Comparison of ENCODE assay signal across 1 cellular context in genomic region chr7:146131701-146132100, GRCh38.
TF ChIP-seq lines count a peak whose summit lies in the region.

No MANE protein-coding gene starts in this region.

TF ChIP-seq in WTC11, 78 proteins besides CTCF, POLR2A, EP300 and RAD21 (continued from another document):
- TF ChIP-seq, protein P1, sequence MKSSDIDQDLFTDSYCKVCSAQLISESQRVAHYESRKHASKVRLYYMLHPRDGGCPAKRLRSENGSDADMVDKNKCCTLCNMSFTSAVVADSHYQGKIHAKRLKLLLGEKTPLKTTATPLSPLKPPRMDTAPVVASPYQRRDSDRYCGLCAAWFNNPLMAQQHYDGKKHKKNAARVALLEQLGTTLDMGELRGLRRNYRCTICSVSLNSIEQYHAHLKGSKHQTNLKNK (CRISPR knock-in tag; IDR thresholded peaks at IDR 0.05): no peak
- TF ChIP-seq ATF1 (CRISPR knock-in tag; IDR thresholded peaks at IDR 0.05) (no peak), CREM (CRISPR knock-in tag; IDR thresholded peaks at IDR 0.05) (no peak), ZNF219 (CRISPR knock-in tag; IDR thresholded peaks at IDR 0.05; ENCODE audit: borderline replicate concordance) (no peak), FOXP1 (CRISPR knock-in tag; IDR thresholded peaks at IDR 0.05; ENCODE audit: borderline replicate concordance) (no peak), RELA (CRISPR knock-in tag; IDR thresholded peaks at IDR 0.05; ENCODE audit: borderline replicate concordance) (no peak), SP1 (CRISPR knock-in tag; conservative IDR thresholded peaks at IDR 0.05) (no peak), HMGA2 (CRISPR knock-in tag; IDR thresholded peaks at IDR 0.05) (no peak), CBFB (CRISPR knock-in tag; IDR thresholded peaks at IDR 0.05; ENCODE audit: low read depth) (no peak), ZNF121 (CRISPR knock-in tag; IDR thresholded peaks at IDR 0.05) (no peak), ELF4 (CRISPR knock-in tag; IDR thresholded peaks at IDR 0.05; ENCODE audit: low read depth) (no peak), NFE2L1 (CRISPR knock-in tag; IDR thresholded peaks at IDR 0.05) (no peak), IRF2 (CRISPR knock-in tag; IDR thresholded peaks at IDR 0.05; ENCODE audit: borderline replicate concordance, low read depth) (no peak), AFF4 (CRISPR knock-in tag; IDR thresholded peaks at IDR 0.05; ENCODE audit: borderline replicate concordance) (no peak)
- TF ChIP-seq, protein P2, sequence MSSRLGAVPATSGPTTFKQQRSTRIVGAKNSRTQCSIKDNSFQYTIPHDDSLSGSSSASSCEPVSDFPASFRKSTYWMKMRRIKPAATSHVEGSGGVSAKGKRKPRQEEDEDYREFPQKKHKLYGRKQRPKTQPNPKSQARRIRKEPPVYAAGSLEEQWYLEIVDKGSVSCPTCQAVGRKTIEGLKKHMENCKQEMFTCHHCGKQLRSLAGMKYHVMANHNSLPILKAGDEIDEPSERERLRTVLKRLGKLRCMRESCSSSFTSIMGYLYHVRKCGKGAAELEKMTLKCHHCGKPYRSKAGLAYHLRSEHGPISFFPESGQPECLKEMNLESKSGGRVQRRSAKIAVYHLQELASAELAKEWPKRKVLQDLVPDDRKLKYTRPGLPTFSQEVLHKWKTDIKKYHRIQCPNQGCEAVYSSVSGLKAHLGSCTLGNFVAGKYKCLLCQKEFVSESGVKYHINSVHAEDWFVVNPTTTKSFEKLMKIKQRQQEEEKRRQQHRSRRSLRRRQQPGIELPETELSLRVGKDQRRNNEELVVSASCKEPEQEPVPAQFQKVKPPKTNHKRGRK (CRISPR knock-in tag; IDR thresholded peaks at IDR 0.05; ENCODE audit: borderline replicate concordance): no peak
- TF ChIP-seq, protein P3, sequence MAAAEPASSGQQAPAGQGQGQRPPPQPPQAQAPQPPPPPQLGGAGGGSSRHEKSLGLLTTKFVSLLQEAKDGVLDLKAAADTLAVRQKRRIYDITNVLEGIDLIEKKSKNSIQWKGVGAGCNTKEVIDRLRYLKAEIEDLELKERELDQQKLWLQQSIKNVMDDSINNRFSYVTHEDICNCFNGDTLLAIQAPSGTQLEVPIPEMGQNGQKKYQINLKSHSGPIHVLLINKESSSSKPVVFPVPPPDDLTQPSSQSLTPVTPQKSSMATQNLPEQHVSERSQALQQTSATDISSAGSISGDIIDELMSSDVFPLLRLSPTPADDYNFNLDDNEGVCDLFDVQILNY (CRISPR knock-in tag; IDR thresholded peaks at IDR 0.05): no peak
- TF ChIP-seq, protein P4, sequence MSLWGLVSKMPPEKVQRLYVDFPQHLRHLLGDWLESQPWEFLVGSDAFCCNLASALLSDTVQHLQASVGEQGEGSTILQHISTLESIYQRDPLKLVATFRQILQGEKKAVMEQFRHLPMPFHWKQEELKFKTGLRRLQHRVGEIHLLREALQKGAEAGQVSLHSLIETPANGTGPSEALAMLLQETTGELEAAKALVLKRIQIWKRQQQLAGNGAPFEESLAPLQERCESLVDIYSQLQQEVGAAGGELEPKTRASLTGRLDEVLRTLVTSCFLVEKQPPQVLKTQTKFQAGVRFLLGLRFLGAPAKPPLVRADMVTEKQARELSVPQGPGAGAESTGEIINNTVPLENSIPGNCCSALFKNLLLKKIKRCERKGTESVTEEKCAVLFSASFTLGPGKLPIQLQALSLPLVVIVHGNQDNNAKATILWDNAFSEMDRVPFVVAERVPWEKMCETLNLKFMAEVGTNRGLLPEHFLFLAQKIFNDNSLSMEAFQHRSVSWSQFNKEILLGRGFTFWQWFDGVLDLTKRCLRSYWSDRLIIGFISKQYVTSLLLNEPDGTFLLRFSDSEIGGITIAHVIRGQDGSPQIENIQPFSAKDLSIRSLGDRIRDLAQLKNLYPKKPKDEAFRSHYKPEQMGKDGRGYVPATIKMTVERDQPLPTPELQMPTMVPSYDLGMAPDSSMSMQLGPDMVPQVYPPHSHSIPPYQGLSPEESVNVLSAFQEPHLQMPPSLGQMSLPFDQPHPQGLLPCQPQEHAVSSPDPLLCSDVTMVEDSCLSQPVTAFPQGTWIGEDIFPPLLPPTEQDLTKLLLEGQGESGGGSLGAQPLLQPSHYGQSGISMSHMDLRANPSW (CRISPR knock-in tag; conservative IDR thresholded peaks at IDR 0.05; ENCODE audit: low read depth): no peak
